In the genomic region with DNA sequence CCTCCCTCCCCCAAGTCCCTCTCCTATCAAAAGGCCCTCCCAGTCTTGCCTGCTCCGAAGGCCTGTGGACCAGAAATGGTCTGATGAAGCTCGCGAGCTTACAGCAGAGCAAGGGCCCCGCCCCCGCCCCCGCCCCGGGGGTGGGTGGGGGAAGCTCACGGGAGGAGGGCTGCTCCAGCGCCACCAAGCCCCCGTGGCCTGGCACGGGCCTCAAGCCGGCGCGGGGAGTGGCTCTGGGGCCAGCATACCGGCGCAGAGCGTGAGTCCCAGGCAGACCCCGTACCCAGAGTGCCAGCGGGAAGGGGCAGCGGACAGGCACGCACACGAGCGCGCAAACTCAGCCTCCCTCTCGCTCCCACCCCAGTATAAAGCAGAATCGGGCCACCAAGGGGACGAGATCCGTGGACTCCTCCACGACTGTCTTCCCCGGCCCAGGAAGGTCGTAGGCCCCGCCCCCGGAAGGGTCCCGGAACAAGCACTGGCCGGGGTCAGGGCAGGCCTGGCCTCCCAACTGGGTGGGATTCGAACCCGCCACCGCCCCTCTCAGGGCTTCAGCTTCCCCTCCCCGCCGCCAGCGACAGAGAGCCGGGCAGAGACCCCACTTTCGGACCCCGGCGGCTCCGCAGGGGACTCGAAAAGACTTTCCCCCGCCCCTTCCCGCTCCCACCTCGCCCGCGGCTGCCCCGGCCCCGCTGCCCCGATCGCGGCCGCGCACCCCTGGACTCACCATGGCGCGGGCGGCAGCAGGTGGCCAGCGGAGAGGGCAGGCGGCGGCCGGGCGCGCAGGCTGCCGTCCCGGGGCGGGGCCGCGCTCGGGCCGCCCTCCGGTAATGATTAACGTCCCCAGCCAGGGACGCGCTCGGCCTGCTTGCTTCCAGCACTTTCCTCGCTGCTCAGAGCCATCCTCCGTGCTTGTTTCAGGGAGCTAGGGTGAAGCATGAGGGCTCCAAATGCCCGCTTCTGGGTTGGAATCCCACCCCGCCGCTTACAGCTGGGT, we compare ENCODE assay signal across 8 cellular contexts.
DNase-seq lines count a peak whose midpoint lies in the region; ATAC-seq, FAIRE-seq and TF ChIP-seq lines count a peak whose summit lies in the region.

TSS of gene PCBD1 (minus strand) at position 762 of the 997 bp plus-strand sequence. CDS start at position 730, 32 bp downstream.

- H3K27me3 ChIP-seq in neuron (ENCODE audit: insufficient read depth, low read length), result no peaks in the 10 kb centered on the region
- H3K27me3 ChIP-seq in subcutaneous abdominal adipose tissue (ENCODE audit: control insufficient read depth in 5 of 5, insufficient read depth in 4 of 5, low read length in 5 of 5), result no peaks in the 10 kb centered on the region

- no peaks in the 10 kb centered on the region for H3K9me3 ChIP-seq in neuron (ENCODE audit: low read length)
- no peaks in the 10 kb centered on the region for H3K9me3 ChIP-seq in subcutaneous abdominal adipose tissue (ENCODE audit: control insufficient read depth in 5 of 5, low read length in 5 of 5)

- peak; percentile 71 for ATAC-seq in GM19324 (IDR thresholded peaks at IDR 0.05; ENCODE audit: low FRiP score, unreplicated experiment)
- ATAC-seq in HG03521 (IDR thresholded peaks at IDR 0.05; ENCODE audit: unreplicated experiment), result peak; percentile 58

- no peak for TF ChIP-seq CTCF in foreskin fibroblast (IDR thresholded peaks at IDR 0.05; ENCODE audit: low read depth, low read length)

- peak within 1 kb of the TSS; percentile 95 for H3K27ac ChIP-seq in subcutaneous abdominal adipose tissue (ENCODE audit: low read depth, low read length)

- peak within 1 kb of the TSS; percentile 90 for H2AFZ ChIP-seq in neuron (ENCODE audit: low read depth, low read length)

- FAIRE-seq in RCC 7860 (lab: Jason Lieb, UNC), result no peak

- DNase-seq in CD1c-positive myeloid dendritic cell (ENCODE audit: extremely low spot score), result peak; percentile 72
- DNase-seq in RCC 7860 (ENCODE audit: low spot score), result peak; percentile 48
- peak; percentile 89 for DNase-seq in activated effector memory CD4-positive, alpha-beta T cell treated with anti-CD3 and anti-CD28 coated beads, Interleukin-2, amount 50 U/mL, for 16 hours
- peak; percentile 53 to 85 for DNase-seq in foreskin fibroblast

- H3K36me3 ChIP-seq in neuron (ENCODE audit: insufficient read depth, low read length), result no peaks in the 10 kb centered on the region
- H3K36me3 ChIP-seq in subcutaneous abdominal adipose tissue (ENCODE audit: control insufficient read depth in 5 of 5, insufficient read depth in 5 of 5, low read length in 5 of 5), result peaks cover 4 to 23% (median 19%) of the 10 kb centered on the region in 5 donors

- H3K9ac ChIP-seq in subcutaneous abdominal adipose tissue (ENCODE audit: low read length in 5 of 5), result peak within 1 kb of the TSS; percentile 48 to 93 (median 88)

- H3K4me3 ChIP-seq in foreskin fibroblast (ENCODE audit: low read depth in 1 of 2, low read length in 2 of 2) (peak within 1 kb of the TSS; percentile 67 to 74), neuron (ENCODE audit: low read length) (peak within 1 kb of the TSS; percentile 76), subcutaneous abdominal adipose tissue (ENCODE audit: low read depth in 1 of 5, low read length in 5 of 5) (peak within 1 kb of the TSS; percentile 58 to 85 (median 80))

- H3K4me1 ChIP-seq in neuron (ENCODE audit: insufficient read depth, low read length) (peaks cover 9% of the 10 kb centered on the region), subcutaneous abdominal adipose tissue (ENCODE audit: control insufficient read depth in 5 of 5, insufficient read depth in 5 of 5, low read length in 5 of 5) (peaks cover 8 to 47% (median 38%) of the 10 kb centered on the region in 5 donors)

Comparison
In these comparisons a context has a peak if more than half of its experiments do, and no peak if none do; other contexts are left out.
1. Peak in every context shown above with its lines: DNase-seq, ATAC-seq, H3K4me3 ChIP-seq and H3K27ac ChIP-seq.